9 cellular contexts compared by ENCODE assay signal in genomic region chr10:48684792-48685651, GRCh38. TPM values are rescaled to one million over a fixed set of nuclear protein-coding genes. Genes with fewer than 3 reads are reported as not detected.
DNase-seq lines count a peak whose midpoint lies in the region; ATAC-seq and TF ChIP-seq lines count a peak whose summit lies in the region.
"Had no signal": no experiment of that assay in that cellular context is flagged by ENCODE, and none has a peak within 500 bp of the region (broad histone marks: within the 10 kb centered on the region; RNA-seq: fewer than 3 reads in every experiment).

Gene WDFY4, plus strand, starts transcription at chr10:48684873. Its CDS starts 24,860 bp downstream, at chr10:48709733.

- H3K4me3 Mint-ChIP-seq in activated CD4-positive, alpha-beta T cell treated with anti-CD3 and anti-CD28 coated beads, Interleukin-2, amount 10 ng/mL, durations not matched to agents 24 days and 14 days = no peak within 1 kb of the TSS
- no peak within 1 kb of the TSS for H3K4me3 Mint-ChIP-seq in activated CD4-positive, alpha-beta memory T cell treated with anti-CD3 and anti-CD28 coated beads for 36 hours
- H3K4me3 Mint-ChIP-seq: T-helper 1 cell treated with Interleukin-12 subunit alpha and Interleukin-12 subunit beta and Interleukin-4 antibody, amounts not matched to agents 30 μg/mL and 1 μg/mL, for 36 hours had no signal

- TF ChIP-seq CTCF in spleen (IDR thresholded peaks at IDR 0.05 in 8 of 11, conservative IDR thresholded peaks at IDR 0.05 in 3 of 11) = no peak

- ATAC-seq in HG03139 (IDR thresholded peaks at IDR 0.05; ENCODE audit: unreplicated experiment) = peak; percentile 65

- H3K9me3 Mint-ChIP-seq in activated CD4-positive, alpha-beta T cell treated with anti-CD3 and anti-CD28 coated beads, Interleukin-2, amount 10 ng/mL, durations not matched to agents 24 days and 14 days = no peaks in the 10 kb centered on the region
- H3K9me3 Mint-ChIP-seq in activated CD4-positive, alpha-beta memory T cell treated with anti-CD3 and anti-CD28 coated beads for 36 hours = no peaks in the 10 kb centered on the region
- H3K9me3 Mint-ChIP-seq: T-helper 1 cell treated with Interleukin-12 subunit alpha and Interleukin-12 subunit beta and Interleukin-4 antibody, amounts not matched to agents 30 μg/mL and 1 μg/mL, for 36 hours had no signal

- peaks cover 0 to 10% (median 5%) of the 10 kb centered on the region in 8 donors for H3K9me3 ChIP-seq in spleen

- H3K4me3 ChIP-seq in spleen = peak within 1 kb of the TSS; percentile 36 to 69 (median 44)

- intact Hi-C loops in activated CD4-positive, alpha-beta T cell treated with anti-CD3 and anti-CD28 coated beads, Interleukin-2, amount 10 ng/mL, durations not matched to agents 24 days and 14 days (cut with micrococcal nuclease) = no loop called here
- intact Hi-C loops in spleen (cut with DNase I; ENCODE audit: low total_unique reads) = no loop called here
- intact Hi-C loops in activated CD4-positive, alpha-beta memory T cell treated with anti-CD3 and anti-CD28 coated beads for 36 hours (cut with micrococcal nuclease) = no loop called here

- H3K4me1 Mint-ChIP-seq in activated CD4-positive, alpha-beta T cell treated with anti-CD3 and anti-CD28 coated beads, Interleukin-2, amount 10 ng/mL, durations not matched to agents 24 days and 14 days = no peaks in the 10 kb centered on the region
- H3K4me1 Mint-ChIP-seq in activated CD4-positive, alpha-beta memory T cell treated with anti-CD3 and anti-CD28 coated beads for 36 hours (ENCODE audit: low read depth) = no peaks in the 10 kb centered on the region

- H3K27ac ChIP-seq in caudate nucleus (ENCODE audit: low read depth, low read length) (peak within 1 kb of the TSS; percentile 62), spleen (peak within 1 kb of the TSS; percentile 53 to 95 (median 89))

- peaks cover 5% of the 10 kb centered on the region for H3K27me3 Mint-ChIP-seq in activated CD4-positive, alpha-beta T cell treated with anti-CD3 and anti-CD28 coated beads, Interleukin-2, amount 10 ng/mL, durations not matched to agents 24 days and 14 days
- peaks cover 7% of the 10 kb centered on the region for H3K27me3 Mint-ChIP-seq in activated CD4-positive, alpha-beta memory T cell treated with anti-CD3 and anti-CD28 coated beads for 36 hours

- peak in 1 of 3 donors; percentile 45 for TF ChIP-seq POLR2A in spleen (IDR thresholded peaks at IDR 0.05)

- peaks cover 0 to 80% (median 28%) of the 10 kb centered on the region in 6 donors for H3K4me1 ChIP-seq in spleen

- no peaks in the 10 kb centered on the region for H3K36me3 Mint-ChIP-seq in activated CD4-positive, alpha-beta T cell treated with anti-CD3 and anti-CD28 coated beads, Interleukin-2, amount 10 ng/mL, durations not matched to agents 24 days and 14 days (ENCODE audit: low read depth)
- H3K36me3 Mint-ChIP-seq in activated CD4-positive, alpha-beta memory T cell treated with anti-CD3 and anti-CD28 coated beads for 36 hours = no peaks in the 10 kb centered on the region

- POLR2A ChIA-PET in activated CD4-positive, alpha-beta memory T cell treated with anti-CD3 and anti-CD28 coated beads for 36 hours (lab: Charles Lee) = no interaction called here

- no peaks in the 10 kb centered on the region for H3K27me3 ChIP-seq in spleen (replicated peaks in 1 of 7)

- no peaks in the 10 kb centered on the region for H3K36me3 ChIP-seq in spleen

- DNase-seq in activated CD4-positive, alpha-beta T cell treated with anti-CD3 and anti-CD28 coated beads, Interleukin-2, amount 10 ng/mL, durations not matched to agents 24 days and 14 days = peak; percentile 34
- no peak for DNase-seq in activated CD4-positive, alpha-beta T cell treated with anti-CD3 and anti-CD28 coated beads, Interleukin-2, amount 50 U/mL, for 4 hours
- DNase-seq in caudate nucleus (lab: John Stamatoyannopoulos, UW) (peak in 5 of 61 donors; percentile 7 to 35 (median 25)), spleen (peak; percentile 88), 8988T (no peak), HCEC 1CT (no peak)
- no peak for DNase-seq in activated CD4-positive, alpha-beta memory T cell treated with anti-CD3 and anti-CD28 coated beads for 36 hours

- no peak within 1 kb of the TSS for H3K27ac Mint-ChIP-seq in activated CD4-positive, alpha-beta T cell treated with anti-CD3 and anti-CD28 coated beads, Interleukin-2, amount 10 ng/mL, durations not matched to agents 24 days and 14 days
- H3K27ac Mint-ChIP-seq in activated CD4-positive, alpha-beta memory T cell treated with anti-CD3 and anti-CD28 coated beads for 36 hours = no peak within 1 kb of the TSS
- H3K27ac Mint-ChIP-seq: T-helper 1 cell treated with Interleukin-12 subunit alpha and Interleukin-12 subunit beta and Interleukin-4 antibody, amounts not matched to agents 30 μg/mL and 1 μg/mL, for 36 hours had no signal

- CTCF ChIA-PET in activated CD4-positive, alpha-beta memory T cell treated with anti-CD3 and anti-CD28 coated beads for 36 hours (lab: Charles Lee) = no interaction called here

- WGBS in spleen, 5 donors = 22 to 41% (median 37%) methylated on average over 15 to 23 of the region's 23 CpGs

RNA-seq across cellular contexts. Expression of gene WDFY4, which starts in this region (rescaled TPM):
- total RNA-seq in activated CD4-positive, alpha-beta T cell treated with anti-CD3 and anti-CD28 coated beads, Interleukin-2, amount 10 ng/mL, durations not matched to agents 24 days and 14 days = 0.05 TPM in 1 of 2 replicates, not detected in the other
- 100 to 1,000 TPM in 3 of 7 donors, 10 to 100 TPM in 4; 72.1 to 120 (median 96.8) TPM for total RNA-seq in spleen
- polyA plus RNA-seq in spleen = 10 to 100 TPM; 31.7 to 49.7 (median 39.0) TPM
- not detected for total RNA-seq in activated CD4-positive, alpha-beta memory T cell treated with anti-CD3 and anti-CD28 coated beads for 36 hours

Comparison
In these comparisons a context has a peak if more than half of its experiments do, and no peak if none do; other contexts are left out.
1. RNA of gene WDFY4 (total RNA-seq): 72.1 to 120 TPM in spleen; 0.05 TPM in activated CD4-positive, alpha-beta T cell treated with anti-CD3 and anti-CD28 coated beads, Interleukin-2, amount 10 ng/mL, durations not matched to agents 24 days and 14 days and not detected in activated CD4-positive, alpha-beta memory T cell treated with anti-CD3 and anti-CD28 coated beads for 36 hours; every median in the first group is over 10 times any median in the second.
2. Peak in DNase-seq in activated CD4-positive, alpha-beta T cell treated with anti-CD3 and anti-CD28 coated beads, Interleukin-2, amount 10 ng/mL, durations not matched to agents 24 days and 14 days; RNA of the gene not detected or under 1 TPM.